Comparison of ENCODE assay signal across 13 cellular contexts in genomic region chr6:136750821-136751220, GRCh38. TPM values are rescaled to one million over a fixed set of nuclear protein-coding genes. Genes with fewer than 3 reads are reported as not detected.
DNase-seq lines count a peak whose midpoint lies in the region; ATAC-seq and TF ChIP-seq lines count a peak whose summit lies in the region.
"Had no signal": no experiment of that assay in that cellular context is flagged by ENCODE, and none has a peak within 500 bp of the region (broad histone marks: within the 10 kb centered on the region; RNA-seq: fewer than 3 reads in every experiment).

No MANE protein-coding gene starts in this region.

- intact Hi-C loops in CD8-positive, alpha-beta T cell (cut with DNase I, micrococcal nuclease) = loop anchor here in 1 of 2 experiments (2.0 kb wide), 1 partner anchor 18 kb away; no protein-coding TSS in a partner anchor
- intact Hi-C loops in dendritic cell treated with granulocyte-macrophage colony-stimulating factor and Interleukin-4, amounts not matched to agents 40 ng/mL and 50 ng/mL, for 4 days (cut with micrococcal nuclease) = loop anchor here (5.0 kb wide), 2 partner anchors 34 to 36 kb away; no protein-coding TSS in a partner anchor
- intact Hi-C loops in psoas muscle (cut with DNase I) = no loop called here

- H3K27me3 ChIP-seq in CD8-positive, alpha-beta T cell (ENCODE audit: insufficient read depth, low read length) = no peaks in the 10 kb centered on the region
- H3K27me3 ChIP-seq in KMS-11 (ENCODE audit: insufficient read depth, low read depth) = no peaks in the 10 kb centered on the region
- no peaks in the 10 kb centered on the region for H3K27me3 ChIP-seq in psoas muscle (ENCODE audit: insufficient read depth in 3 of 3, low read length in 2 of 3)
- H3K27me3 ChIP-seq: MG63 had no signal

- no peaks in the 10 kb centered on the region for H3K36me3 Mint-ChIP-seq in CD8-positive, alpha-beta T cell
- H3K36me3 Mint-ChIP-seq in dendritic cell treated with granulocyte-macrophage colony-stimulating factor and Interleukin-4, amounts not matched to agents 40 ng/mL and 50 ng/mL, for 4 days (ENCODE audit: low read depth) = peaks cover 16% of the 10 kb centered on the region
- no peaks in the 10 kb centered on the region for H3K36me3 Mint-ChIP-seq in progenitor cell of endocrine pancreas (ENCODE audit: insufficient read depth)

- WGBS in psoas muscle, 3 donors = 53 to 57% (median 55%) methylated on average over 3 of the region's 3 CpGs

- H3K4me3 Mint-ChIP-seq in CD8-positive, alpha-beta T cell = peak overlapping the region; percentile 16
- no peak overlapping the region for H3K4me3 Mint-ChIP-seq in dendritic cell treated with granulocyte-macrophage colony-stimulating factor and Interleukin-4, amounts not matched to agents 40 ng/mL and 50 ng/mL, for 4 days
- no peak overlapping the region for H3K4me3 Mint-ChIP-seq in progenitor cell of endocrine pancreas (ENCODE audit: low read depth)

- no peaks in the 10 kb centered on the region for H3K36me3 ChIP-seq in CD8-positive, alpha-beta T cell (ENCODE audit: insufficient read depth, low read length)
- H3K36me3 ChIP-seq in KMS-11 (ENCODE audit: insufficient read depth) (no peaks in the 10 kb centered on the region), psoas muscle (ENCODE audit: insufficient read depth in 1 of 2, low read depth in 1 of 2) (no peaks in the 10 kb centered on the region)
- H3K36me3 ChIP-seq: MG63, prostate gland had no signal

- CTCF ChIA-PET in CD8-positive, alpha-beta T cell (lab: Charles Lee) = interaction anchor here (0.6 to 1.5 kb wide), 2 partner anchors 10 to 41 kb away, joined by 3 to 5 read pairs; partner anchors contain the start of gene MAP3K5

- no peaks in the 10 kb centered on the region for H3K9me3 Mint-ChIP-seq in CD8-positive, alpha-beta T cell
- no peaks in the 10 kb centered on the region for H3K9me3 Mint-ChIP-seq in dendritic cell treated with granulocyte-macrophage colony-stimulating factor and Interleukin-4, amounts not matched to agents 40 ng/mL and 50 ng/mL, for 4 days
- no peaks in the 10 kb centered on the region for H3K9me3 Mint-ChIP-seq in progenitor cell of endocrine pancreas (ENCODE audit: low read depth)

- H3K27me3 Mint-ChIP-seq in CD8-positive, alpha-beta T cell (ENCODE audit: low read depth) = no peaks in the 10 kb centered on the region
- no peaks in the 10 kb centered on the region for H3K27me3 Mint-ChIP-seq in dendritic cell treated with granulocyte-macrophage colony-stimulating factor and Interleukin-4, amounts not matched to agents 40 ng/mL and 50 ng/mL, for 4 days
- peaks cover 3% of the 10 kb centered on the region for H3K27me3 Mint-ChIP-seq in progenitor cell of endocrine pancreas

- peak overlapping the region; percentile 86 for H3K27ac Mint-ChIP-seq in CD8-positive, alpha-beta T cell
- H3K27ac Mint-ChIP-seq in dendritic cell treated with granulocyte-macrophage colony-stimulating factor and Interleukin-4, amounts not matched to agents 40 ng/mL and 50 ng/mL, for 4 days = peak overlapping the region; percentile 79
- H3K27ac Mint-ChIP-seq in progenitor cell of endocrine pancreas = no peak overlapping the region

- no peak for ATAC-seq in CD8-positive, alpha-beta T cell
- ATAC-seq in psoas muscle = no peak
- ATAC-seq in HG03442 (IDR thresholded peaks at IDR 0.05; ENCODE audit: unreplicated experiment) = no peak

- peak overlapping the region; percentile 19 for H3K27ac ChIP-seq in CD8-positive, alpha-beta T cell (ENCODE audit: low read depth, low read length)
- peak overlapping the region; percentile 35; the same call in 1 of the 2 replicates for H3K27ac ChIP-seq in KMS-11
- peak overlapping the region; percentile 17 for H3K27ac ChIP-seq in psoas muscle
- H3K27ac ChIP-seq: prostate gland had no signal

- peaks cover 76% of the 10 kb centered on the region for H3K4me1 Mint-ChIP-seq in CD8-positive, alpha-beta T cell (ENCODE audit: low read depth)
- peaks cover 60% of the 10 kb centered on the region for H3K4me1 Mint-ChIP-seq in dendritic cell treated with granulocyte-macrophage colony-stimulating factor and Interleukin-4, amounts not matched to agents 40 ng/mL and 50 ng/mL, for 4 days (ENCODE audit: low read depth)
- no peaks in the 10 kb centered on the region for H3K4me1 Mint-ChIP-seq in progenitor cell of endocrine pancreas (ENCODE audit: low read depth)

- H2AFZ ChIP-seq in KMS-11 (ENCODE audit: low read depth) = no peak overlapping the region

- H3K79me2 ChIP-seq in KMS-11 (ENCODE audit: insufficient read depth, low read depth) = peaks cover 20% of the 10 kb centered on the region; the same call in 1 of the 2 replicates

- no peak for TF ChIP-seq CTCF in CD8-positive, alpha-beta T cell (IDR thresholded peaks at IDR 0.05)
- TF ChIP-seq CTCF in KMS-11 (conservative IDR thresholded peaks at IDR 0.05; ENCODE audit: low read depth, low read length) (no peak), psoas muscle (IDR thresholded peaks at IDR 0.05) (no peak), progenitor cell of endocrine pancreas (IDR thresholded peaks at IDR 0.05; ENCODE audit: unreplicated experiment) (no peak)

- no peaks in the 10 kb centered on the region for H4K20me1 ChIP-seq in KMS-11 (ENCODE audit: insufficient read depth)

- no peak overlapping the region for H3K4me3 ChIP-seq in CD8-positive, alpha-beta T cell (ENCODE audit: low read depth, low read length)
- no peak overlapping the region for H3K4me3 ChIP-seq in KMS-11 (IDR thresholded peaks at IDR 0.05; ENCODE audit: insufficient read depth, low read depth, low read length)
- no peak overlapping the region for H3K4me3 ChIP-seq in psoas muscle
- H3K4me3 ChIP-seq: MG63, prostate gland had no signal

- no peak overlapping the region for H3K9ac ChIP-seq in KMS-11

- no peak for DNase-seq in CD8-positive, alpha-beta T cell
- DNase-seq in psoas muscle (no peak), progenitor cell of endocrine pancreas (ENCODE audit: low spot score, unreplicated experiment) (no peak), NCI-H748 (lab: John Stamatoyannopoulos, UW; ENCODE audit: unreplicated experiment) (no peak)
- DNase-seq: activated CD4-positive, alpha-beta T cell treated with anti-CD3 and anti-CD28 coated beads, Interleukin-2, amount 50 U/mL, for 4 hours; activated naive CD4-positive, alpha-beta T cell treated with anti-CD3 and anti-CD28 coated beads, Interleukin-2, amount 50 U/mL, for 16 hours; MG63; NCI-H2171; stimulated activated CD4-positive, alpha-beta T cell treated with anti-CD3 and anti-CD28 coated beads, Interleukin-2, amount 100 ng/mL, for 48 hours had no signal

- no peaks in the 10 kb centered on the region for H3K9me3 ChIP-seq in CD8-positive, alpha-beta T cell (ENCODE audit: low read length)
- H3K9me3 ChIP-seq in psoas muscle = no peaks in the 10 kb centered on the region
- H3K9me3 ChIP-seq: MG63, prostate gland had no signal

- peaks cover 46% of the 10 kb centered on the region for H3K4me1 ChIP-seq in CD8-positive, alpha-beta T cell (ENCODE audit: insufficient read depth, low read length)
- peaks cover 53% of the 10 kb centered on the region for H3K4me1 ChIP-seq in KMS-11 (ENCODE audit: low read depth, poor library complexity, severe bottlenecking)
- H3K4me1 ChIP-seq in psoas muscle = no peaks in the 10 kb centered on the region

- POLR2A ChIA-PET in CD8-positive, alpha-beta T cell (lab: Charles Lee) = interaction anchor here (0.8 to 1.2 kb wide), 2 partner anchors 14 to 41 kb away, joined by 3 to 5 read pairs; partner anchors contain the start of gene MAP3K5

- peak overlapping the region; percentile 76 for H3K4me2 ChIP-seq in KMS-11

RNA-seq across cellular contexts. Expression of gene MAP3K5, which starts 41.5 kb away (rescaled TPM):
- 10 to 100 TPM; 11.1 to 11.3 TPM for total RNA-seq in CD8-positive, alpha-beta T cell
- 1 to 10 TPM; 2.2 to 8.3 (median 7.0) TPM for total RNA-seq in psoas muscle
- 1 to 10 TPM in 2 of 3 donors, under 1 TPM in 1; 0.91 to 3.8 (median 2.0) TPM for polyA plus RNA-seq in psoas muscle
- 0.91 and 1.1 TPM in 2 replicates for total RNA-seq in progenitor cell of endocrine pancreas
